Comparison of ENCODE assay signal across 9 cellular contexts in the genomic region with DNA sequence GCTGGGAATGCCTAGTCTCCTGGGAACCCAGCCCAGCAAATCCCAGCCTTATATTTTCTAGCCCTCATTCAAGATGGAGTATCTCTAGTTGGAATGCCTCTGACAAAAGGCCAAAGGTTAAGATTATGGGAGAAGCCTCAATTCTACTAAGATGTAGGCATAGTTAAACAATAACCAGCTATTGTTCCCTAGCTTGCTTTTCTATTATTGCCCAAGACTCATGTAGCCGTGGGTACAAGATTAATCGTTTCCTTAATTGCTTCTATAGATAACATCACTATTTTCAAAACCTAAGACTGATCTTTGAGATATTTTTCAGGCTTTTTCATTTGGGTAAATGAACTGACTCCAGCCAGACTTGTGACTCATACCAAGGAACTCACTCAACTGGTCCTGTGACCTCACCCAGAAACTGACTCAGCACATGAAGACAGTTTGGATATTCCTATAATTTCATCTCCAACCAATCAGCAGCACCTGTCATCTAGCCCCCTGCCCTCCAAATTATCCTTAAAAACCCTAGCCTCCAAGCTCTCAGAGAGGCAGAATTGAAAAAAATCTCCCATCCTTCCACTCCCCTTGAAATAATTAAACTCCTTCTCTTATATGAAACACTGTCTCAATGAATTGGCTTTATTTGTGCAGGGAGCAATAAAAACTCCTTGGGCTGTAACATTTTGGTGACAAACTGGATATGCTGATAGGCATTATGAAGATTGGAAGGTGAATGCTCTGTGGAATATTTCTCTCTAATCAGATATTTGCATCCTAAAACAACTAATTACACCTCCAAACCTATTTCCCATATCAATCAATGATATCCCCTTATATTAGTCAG.
DNase-seq lines count a peak whose midpoint lies in the region; ATAC-seq and TF ChIP-seq lines count a peak whose summit lies in the region.
"Had no signal": no experiment of that assay in that cellular context is flagged by ENCODE, and none has a peak within 500 bp of the region (broad histone marks: within the 10 kb centered on the region; RNA-seq: fewer than 3 reads in every experiment).

No MANE protein-coding gene starts in this region.

- no peak for TF ChIP-seq CTCF in osteoblast (IDR thresholded peaks at IDR 0.05; ENCODE audit: extremely low read depth, low read depth, low read length)
- TF ChIP-seq CTCF in tibial nerve (IDR thresholded peaks at IDR 0.05) = no peak

- H3K4me1 ChIP-seq in osteoblast (ENCODE audit: insufficient read depth, low read length) = peaks cover 10% of the 10 kb centered on the region
- no peaks in the 10 kb centered on the region for H3K4me1 ChIP-seq in tibial nerve

- H3K4me1 Mint-ChIP-seq in activated CD4-positive, alpha-beta T cell treated with anti-CD3 and anti-CD28 coated beads, Interleukin-2, amount 10 ng/mL, durations not matched to agents 7 days and 5 days = no peaks in the 10 kb centered on the region
- H3K4me1 Mint-ChIP-seq in stimulated activated memory B cell treated with anti-CD40 and anti-IgM and Interleukin-4, amounts not matched to agents 10 μg/mL and 1 μg/mL and 100 μg/mL, for 72 hours = no peaks in the 10 kb centered on the region

- DNase-seq in DMS53 treated with DMSO at 0.1 percent for 48 hours (lab: John Stamatoyannopoulos, UW; ENCODE audit: unreplicated experiment) (peak; percentile 72), OCI-M1 (lab: John Stamatoyannopoulos, UW) (peak; percentile 50), epithelial cell of prostate (ENCODE audit: low read depth, low spot score) (peak; percentile 93), osteoblast (ENCODE audit: insufficient read length, low spot score, missing footprints) (no peak), tibial nerve (ENCODE audit: low spot score in 2 of 2) (no peak), T-helper 9 cell (no peak)
- no peak for DNase-seq in activated CD4-positive, alpha-beta T cell treated with anti-CD3 and anti-CD28 coated beads, Interleukin-2, amount 10 ng/mL, durations not matched to agents 7 days and 5 days
- DNase-seq: DND-41 had no signal

- no peaks in the 10 kb centered on the region for H3K79me2 ChIP-seq in osteoblast (ENCODE audit: insufficient read depth, low read length)

- H3K36me3 ChIP-seq in osteoblast (ENCODE audit: insufficient read depth, low read length) (no peaks in the 10 kb centered on the region), tibial nerve (no peaks in the 10 kb centered on the region)

- H3K27me3 Mint-ChIP-seq in activated CD4-positive, alpha-beta T cell treated with anti-CD3 and anti-CD28 coated beads, Interleukin-2, amount 10 ng/mL, durations not matched to agents 7 days and 5 days = no peaks in the 10 kb centered on the region
- no peaks in the 10 kb centered on the region for H3K27me3 Mint-ChIP-seq in stimulated activated memory B cell treated with anti-CD40 and anti-IgM and Interleukin-4, amounts not matched to agents 10 μg/mL and 1 μg/mL and 100 μg/mL, for 72 hours

- H3K27ac ChIP-seq in epithelial cell of prostate (peak overlapping the region; percentile 92), osteoblast (ENCODE audit: low read depth, low read length) (peak overlapping the region; percentile 57), tibial nerve (no peak overlapping the region)

- POLR2A ChIA-PET in activated CD4-positive, alpha-beta T cell treated with anti-CD3 and anti-CD28 coated beads, Interleukin-2, amount 10 ng/mL, durations not matched to agents 7 days and 5 days (lab: Charles Lee) = no interaction called here

- H2AFZ ChIP-seq in osteoblast (ENCODE audit: low read length) = no peak overlapping the region

- TF ChIP-seq POLR2A in tibial nerve (IDR thresholded peaks at IDR 0.05) = no peak

- no peak overlapping the region for H3K4me2 ChIP-seq in osteoblast (ENCODE audit: insufficient read depth, low read length)

- 11 to 25% methylated on average over 2 of the region's 2 CpGs for WGBS in tibial nerve, 2 donors

- CTCF ChIA-PET in activated CD4-positive, alpha-beta T cell treated with anti-CD3 and anti-CD28 coated beads, Interleukin-2, amount 10 ng/mL, durations not matched to agents 7 days and 5 days (lab: Charles Lee) = no interaction called here

- H3K4me3 ChIP-seq in osteoblast (ENCODE audit: insufficient read depth, low read length) (no peak overlapping the region), tibial nerve (no peak overlapping the region)

- TF ChIP-seq EP300 in tibial nerve (IDR thresholded peaks at IDR 0.05) = no peak

- peaks cover under 1% of the 10 kb centered on the region for H3K9me3 Mint-ChIP-seq in activated CD4-positive, alpha-beta T cell treated with anti-CD3 and anti-CD28 coated beads, Interleukin-2, amount 10 ng/mL, durations not matched to agents 7 days and 5 days
- H3K9me3 Mint-ChIP-seq in stimulated activated memory B cell treated with anti-CD40 and anti-IgM and Interleukin-4, amounts not matched to agents 10 μg/mL and 1 μg/mL and 100 μg/mL, for 72 hours = no peaks in the 10 kb centered on the region

- no peaks in the 10 kb centered on the region for H3K36me3 Mint-ChIP-seq in activated CD4-positive, alpha-beta T cell treated with anti-CD3 and anti-CD28 coated beads, Interleukin-2, amount 10 ng/mL, durations not matched to agents 7 days and 5 days (ENCODE audit: low read depth)
- H3K36me3 Mint-ChIP-seq in stimulated activated memory B cell treated with anti-CD40 and anti-IgM and Interleukin-4, amounts not matched to agents 10 μg/mL and 1 μg/mL and 100 μg/mL, for 72 hours = no peaks in the 10 kb centered on the region

- H3K9me3 ChIP-seq in osteoblast (ENCODE audit: low read depth, low read length) (no peaks in the 10 kb centered on the region), tibial nerve (no peaks in the 10 kb centered on the region)

- no peaks in the 10 kb centered on the region for H4K20me1 ChIP-seq in osteoblast (ENCODE audit: insufficient read depth, low read length)

- no peak for ATAC-seq in stimulated activated memory B cell treated with anti-CD40 and anti-IgM and Interleukin-4, amounts not matched to agents 10 μg/mL and 1 μg/mL and 100 μg/mL, for 72 hours

- H3K4me3 Mint-ChIP-seq in activated CD4-positive, alpha-beta T cell treated with anti-CD3 and anti-CD28 coated beads, Interleukin-2, amount 10 ng/mL, durations not matched to agents 7 days and 5 days = no peak overlapping the region
- no peak overlapping the region for H3K4me3 Mint-ChIP-seq in stimulated activated memory B cell treated with anti-CD40 and anti-IgM and Interleukin-4, amounts not matched to agents 10 μg/mL and 1 μg/mL and 100 μg/mL, for 72 hours

- no peak overlapping the region for H3K27ac Mint-ChIP-seq in activated CD4-positive, alpha-beta T cell treated with anti-CD3 and anti-CD28 coated beads, Interleukin-2, amount 10 ng/mL, durations not matched to agents 7 days and 5 days
- no peak overlapping the region for H3K27ac Mint-ChIP-seq in stimulated activated memory B cell treated with anti-CD40 and anti-IgM and Interleukin-4, amounts not matched to agents 10 μg/mL and 1 μg/mL and 100 μg/mL, for 72 hours

- no peaks in the 10 kb centered on the region for H3K27me3 ChIP-seq in osteoblast (ENCODE audit: insufficient read depth, low read length)
- no peaks in the 10 kb centered on the region for H3K27me3 ChIP-seq in tibial nerve

Comparison
In these comparisons a context has a peak if more than half of its experiments do, and no peak if none do; other contexts are left out.
1. DNase-seq: peak in DMS53 treated with DMSO at 0.1 percent for 48 hours (single experiment), OCI-M1 (single experiment) and epithelial cell of prostate (single experiment); none in osteoblast (single experiment), tibial nerve (0 of 2), activated CD4-positive, alpha-beta T cell treated with anti-CD3 and anti-CD28 coated beads, Interleukin-2, amount 10 ng/mL, durations not matched to agents 7 days and 5 days (single experiment) and T-helper 9 cell (single experiment).
2. H3K27ac ChIP-seq: peak in epithelial cell of prostate (single experiment) and osteoblast (single experiment); none in tibial nerve (0 of 4).